In genomic region chr7:44196450-44196872, GRCh38 we compare ENCODE assay signal across 8 cellular contexts. TPM values are rescaled to one million over a fixed set of nuclear protein-coding genes. Genes with fewer than 3 reads are reported as not detected.
DNase-seq lines count a peak whose midpoint lies in the region; ATAC-seq and TF ChIP-seq lines count a peak whose summit lies in the region.

No MANE protein-coding gene starts in this region.

- no peak overlapping the region for H2AFZ ChIP-seq in fibroblast of lung (ENCODE audit: low read length)
- H2AFZ ChIP-seq in neural cell (ENCODE audit: low read depth, low read length), result no peak overlapping the region

- H4K20me1 ChIP-seq in fibroblast of lung (ENCODE audit: control insufficient read depth, extremely low read depth, insufficient read depth, low read length) (no peaks in the 10 kb centered on the region), neural cell (ENCODE audit: insufficient read depth) (no peaks in the 10 kb centered on the region)

- TF ChIP-seq EP300 in neural cell (conservative IDR thresholded peaks at IDR 0.05; ENCODE audit: poor library complexity, severe bottlenecking), result no peak

- H3K4me1 ChIP-seq in fibroblast of lung (ENCODE audit: control insufficient read depth, extremely low read depth, insufficient read depth, low read length), result no peaks in the 10 kb centered on the region

- H3K4me3 Mint-ChIP-seq in T-helper 2 cell treated with Interferon-gamma antibody and Interleukin-4, amounts not matched to agents 5 μg/mL and 100 μg/mL, for 36 hours, result no peak overlapping the region

- H3K9ac ChIP-seq in fibroblast of lung (ENCODE audit: insufficient read depth, low read length), result no peak overlapping the region
- H3K9ac ChIP-seq in neural cell (ENCODE audit: low read length), result no peak overlapping the region

- no peaks in the 10 kb centered on the region for H3K9me2 ChIP-seq in neural cell (ENCODE audit: insufficient read depth, low read length)

- H3K27ac ChIP-seq in fibroblast of lung (ENCODE audit: insufficient read depth, low read length) (no peak overlapping the region), neural cell (ENCODE audit: low read length) (no peak overlapping the region)

- no peak overlapping the region for H3K27ac Mint-ChIP-seq in T-helper 2 cell treated with Interferon-gamma antibody and Interleukin-4, amounts not matched to agents 5 μg/mL and 100 μg/mL, for 36 hours

- H3K36me3 ChIP-seq in MG63 (no peaks in the 10 kb centered on the region), fibroblast of lung (ENCODE audit: control insufficient read depth, insufficient read depth, low read length) (no peaks in the 10 kb centered on the region), neural cell (ENCODE audit: insufficient read depth, low read length) (no peaks in the 10 kb centered on the region)

- no peaks in the 10 kb centered on the region for H3K36me3 Mint-ChIP-seq in T-helper 2 cell treated with Interferon-gamma antibody and Interleukin-4, amounts not matched to agents 5 μg/mL and 100 μg/mL, for 36 hours (ENCODE audit: low read depth)

- H3K4me3 ChIP-seq in MG63 (no peak overlapping the region), fibroblast of lung (replicated peaks in 1 of 4; ENCODE audit: control extremely low read depth in 1 of 4, insufficient read depth in 1 of 4, low read depth in 3 of 4, low read length in 4 of 4) (no peak overlapping the region), neural cell (ENCODE audit: low read length) (no peak overlapping the region)

- H3K9me3 ChIP-seq in MG63 (no peaks in the 10 kb centered on the region), fibroblast of lung (ENCODE audit: control insufficient read depth, insufficient read depth, low read depth, low read length) (no peaks in the 10 kb centered on the region), neural cell (ENCODE audit: low read length) (no peaks in the 10 kb centered on the region)

- H3K27me3 Mint-ChIP-seq in T-helper 2 cell treated with Interferon-gamma antibody and Interleukin-4, amounts not matched to agents 5 μg/mL and 100 μg/mL, for 36 hours (ENCODE audit: low read depth), result peaks cover 3% of the 10 kb centered on the region

- TF ChIP-seq CTCF in fibroblast of lung (conservative IDR thresholded peaks at IDR 0.05 in 1 of 2, IDR thresholded peaks at IDR 0.05 in 1 of 2; ENCODE audit: low read depth in 1 of 2, low read length in 2 of 2) (peak; percentile 83 to 94), neural cell (IDR thresholded peaks at IDR 0.05; ENCODE audit: poor library complexity, severe bottlenecking) (peak; percentile 70)

- no peaks in the 10 kb centered on the region for H3K27me3 ChIP-seq in MG63
- H3K27me3 ChIP-seq in fibroblast of lung (ENCODE audit: control insufficient read depth, insufficient read depth, low read length), result peaks cover 5% of the 10 kb centered on the region
- H3K27me3 ChIP-seq in neural cell (ENCODE audit: insufficient read depth, low read depth, low read length), result no peaks in the 10 kb centered on the region

- peaks cover 5% of the 10 kb centered on the region for H3K79me2 ChIP-seq in fibroblast of lung (ENCODE audit: control insufficient read depth, insufficient read depth, low read length)
- H3K79me2 ChIP-seq in neural cell (replicated peaks; ENCODE audit: insufficient read depth, low read length), result peaks cover 6% of the 10 kb centered on the region

- H3F3A ChIP-seq in neural cell (ENCODE audit: insufficient read depth, low read length, poor library complexity, severe bottlenecking), result no peaks in the 10 kb centered on the region

- H3K9me3 Mint-ChIP-seq in T-helper 2 cell treated with Interferon-gamma antibody and Interleukin-4, amounts not matched to agents 5 μg/mL and 100 μg/mL, for 36 hours, result no peaks in the 10 kb centered on the region

- TF ChIP-seq RAD21 in neural cell (conservative IDR thresholded peaks at IDR 0.05), result peak; percentile 75

- no peak for ATAC-seq in GM21515 (IDR thresholded peaks at IDR 0.05; ENCODE audit: unreplicated experiment)

- peaks cover 9% of the 10 kb centered on the region for H3K4me1 Mint-ChIP-seq in T-helper 2 cell treated with Interferon-gamma antibody and Interleukin-4, amounts not matched to agents 5 μg/mL and 100 μg/mL, for 36 hours (ENCODE audit: low read depth)

- peak; percentile 26 to 37 for DNase-seq in stimulated activated CD4-positive, alpha-beta T cell treated with anti-CD3 and anti-CD28 coated beads, Interleukin-2, amount 100 ng/mL, for 24 hours
- no peak for DNase-seq in stimulated activated CD4-positive, alpha-beta T cell treated with anti-CD3 and anti-CD28 coated beads, Interleukin-12 subunit alpha, Interleukin-12 subunit beta, amount 100 ng/mL, for 4 hours
- DNase-seq in MG63 (peak; percentile 28), fibroblast of lung (ENCODE audit: low read depth in 2 of 2) (peak; percentile 30 to 62)
- peak; percentile 14 for DNase-seq in T-helper 2 cell treated with Interferon-gamma antibody and Interleukin-4, amounts not matched to agents 5 μg/mL and 100 μg/mL, for 36 hours (ENCODE audit: low spot score)
- DNase-seq in activated effector memory CD4-positive, alpha-beta T cell treated with Interleukin-2 at 50 U/mL for 16 hours, result no peak

- no peak overlapping the region for H3K4me2 ChIP-seq in fibroblast of lung (ENCODE audit: extremely low read depth, insufficient read depth, low read length)
- no peak overlapping the region for H3K4me2 ChIP-seq in neural cell (ENCODE audit: low read length)

TF ChIP-seq in neural cell, 6 proteins besides CTCF, POLR2A, EP300 and RAD21:
- TF ChIP-seq TAF1 (IDR thresholded peaks at IDR 0.05; ENCODE audit: low read depth) (no peak), SMC3 (conservative IDR thresholded peaks at IDR 0.05; ENCODE audit: poor library complexity) (peak; percentile 71)

RNA-seq across cellular contexts. Expression of gene YKT6, which starts 4.3 kb away (rescaled TPM):
- total RNA-seq in MG63 (2014; rRNA removed; shearing (Covaris generic); ENCODE audit: low replicate concordance), result 121 and 140 TPM in 2 replicates
- 59.8 and 90.0 TPM in 2 replicates for total RNA-seq in fibroblast of lung
- polyA plus RNA-seq in fibroblast of lung (96.4 and 99.0 TPM in 2 replicates), neural cell (93.4 and 114 TPM in 2 replicates)
- polyA plus RNA-seq in fibroblast of lung (2012), result 114 and 119 TPM in 2 replicates
- polyA minus RNA-seq in fibroblast of lung (ENCODE audit: low replicate concordance) (247 and 273 TPM in 2 replicates), neural cell (111 and 112 TPM in 2 replicates)

RNA-seq across cellular contexts. Expression of gene GCK, which starts 7.2 kb away (rescaled TPM):
- not detected in 2 replicates for total RNA-seq in MG63 (2014; rRNA removed; shearing (Covaris generic); ENCODE audit: low replicate concordance)
- 0.77 and 1.7 TPM in 2 replicates for total RNA-seq in fibroblast of lung
- 0.14 and 0.18 TPM in 2 replicates for polyA plus RNA-seq in fibroblast of lung
- polyA plus RNA-seq in fibroblast of lung (2012), result 0.69 and 0.80 TPM in 2 replicates
- not detected in 2 replicates for polyA minus RNA-seq in fibroblast of lung (ENCODE audit: low replicate concordance)
- polyA plus RNA-seq in neural cell, result 7.4 and 9.0 TPM in 2 replicates
- polyA minus RNA-seq in neural cell, result 7.5 and 9.1 TPM in 2 replicates

RNA-seq across cellular contexts. Expression of gene MYL7, which starts 55.3 kb away (rescaled TPM):
- total RNA-seq in MG63 (2014; rRNA removed; shearing (Covaris generic); ENCODE audit: low replicate concordance), result not detected in 2 replicates
- total RNA-seq in fibroblast of lung, result not detected in 2 replicates
- polyA plus RNA-seq in fibroblast of lung (not detected in 2 replicates), neural cell (0.76 TPM in 1 of 2 replicates, not detected in the other)
- polyA plus RNA-seq in fibroblast of lung (2012), result not detected in 2 replicates
- polyA minus RNA-seq in fibroblast of lung (ENCODE audit: low replicate concordance) (not detected in 2 replicates), neural cell (not detected in 2 replicates)

Comparison
In these comparisons a context has a peak if more than half of its experiments do, and no peak if none do; other contexts are left out.
1. DNase-seq: peak in stimulated activated CD4-positive, alpha-beta T cell treated with anti-CD3 and anti-CD28 coated beads, Interleukin-2, amount 100 ng/mL, for 24 hours (2 of 2), MG63 (single experiment), T-helper 2 cell treated with Interferon-gamma antibody and Interleukin-4, amounts not matched to agents 5 μg/mL and 100 μg/mL, for 36 hours (single experiment) and fibroblast of lung (2 of 2); none in stimulated activated CD4-positive, alpha-beta T cell treated with anti-CD3 and anti-CD28 coated beads, Interleukin-12 subunit alpha, Interleukin-12 subunit beta, amount 100 ng/mL, for 4 hours (single experiment) and activated effector memory CD4-positive, alpha-beta T cell treated with Interleukin-2 at 50 U/mL for 16 hours (single experiment).